ENCODE assay signal across 2 cellular contexts in the genomic region with DNA sequence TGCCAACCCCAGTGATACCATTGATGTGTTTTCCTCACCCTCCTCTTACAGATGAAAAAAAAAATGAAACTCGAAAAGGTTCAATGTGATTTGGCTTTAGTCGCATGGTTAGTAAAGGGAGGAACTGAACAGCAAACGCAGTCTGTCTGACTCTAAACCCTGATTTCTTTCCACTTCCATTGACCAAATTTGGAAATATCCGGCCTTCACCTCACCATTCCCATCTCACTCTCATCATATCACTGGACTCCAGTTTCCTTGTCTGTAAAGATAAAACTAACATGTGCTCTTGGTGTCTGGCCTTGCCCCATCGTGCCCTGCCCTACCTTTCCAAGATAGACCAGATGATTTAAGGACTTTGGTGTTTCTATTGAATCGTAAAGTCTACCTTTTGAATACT.
TF ChIP-seq lines count a peak whose summit lies in the region.

No MANE protein-coding gene starts in this region.

TF ChIP-seq in HepG2, 621 proteins besides CTCF, POLR2A, EP300 and RAD21:
- no peak for TF ChIP-seq ZFP36 (IDR thresholded peaks at IDR 0.05; ENCODE audit: borderline replicate concordance, low read depth, low read length, partially characterized antibody)
- 0 out of 2 replicates have a peak, but pooled peaks have one; percentile 20 for TF ChIP-seq SRF (IDR thresholded peaks at IDR 0.05; ENCODE audit: low read depth, low read length)
TF ChIP-seq in HepG2: peak in this region for 1.

TF ChIP-seq in H1, 55 proteins besides CTCF, POLR2A, EP300 and RAD21:
- no peak for TF ChIP-seq CHD7 (IDR thresholded peaks at IDR 0.05; ENCODE audit: insufficient replicate concordance, low read length)
